ENCODE assay signal across 7 cellular contexts in genomic region chr1:63774617-63775417, GRCh38. TPM values are rescaled to one million over a fixed set of nuclear protein-coding genes. Genes with fewer than 3 reads are reported as not detected.
A peak's percentile ranks its signal among the peaks of the same experiment; 100 is the strongest.
DNase-seq lines count a peak whose midpoint lies in the region; ATAC-seq lines count a peak whose summit lies in the region.

No MANE protein-coding gene starts in this region.

- CTCF ChIA-PET in activated CD8-positive, alpha-beta T cell treated with anti-CD3 and anti-CD28 coated beads, Interleukin-2, amount 10 ng/mL, durations not matched to agents 7 days and 5 days (lab: Charles Lee): interaction anchor here (1.8 kb wide), 1 partner anchor 83 kb away, joined by 5 read pairs; no protein-coding TSS in a partner anchor

- H3K4me1 ChIP-seq in neuron (ENCODE audit: insufficient read depth, low read length): peaks cover 18% of the 10 kb centered on the region

- peaks cover 65% of the 10 kb centered on the region for H3K27me3 Mint-ChIP-seq in activated CD8-positive, alpha-beta T cell treated with anti-CD3 and anti-CD28 coated beads, Interleukin-2, amount 10 ng/mL, durations not matched to agents 7 days and 5 days (ENCODE audit: low read depth)

- no peaks in the 10 kb centered on the region for H3K36me3 Mint-ChIP-seq in activated CD8-positive, alpha-beta T cell treated with anti-CD3 and anti-CD28 coated beads, Interleukin-2, amount 10 ng/mL, durations not matched to agents 7 days and 5 days (ENCODE audit: low read depth)

- peak; percentile 11 for ATAC-seq in HG02981 (IDR thresholded peaks at IDR 0.05; ENCODE audit: unreplicated experiment)
- ATAC-seq in activated CD8-positive, alpha-beta T cell treated with anti-CD3 and anti-CD28 coated beads, Interleukin-2, amount 10 ng/mL, durations not matched to agents 7 days and 5 days: peak; percentile 16

- peaks cover 17% of the 10 kb centered on the region for H3K4me1 Mint-ChIP-seq in activated CD8-positive, alpha-beta T cell treated with anti-CD3 and anti-CD28 coated beads, Interleukin-2, amount 10 ng/mL, durations not matched to agents 7 days and 5 days (ENCODE audit: low read depth)

- H3K27me3 ChIP-seq in neuron (ENCODE audit: insufficient read depth, low read length): peaks cover 19% of the 10 kb centered on the region

- peak overlapping the region; percentile 42 for H3K4me3 Mint-ChIP-seq in activated CD8-positive, alpha-beta T cell treated with anti-CD3 and anti-CD28 coated beads, Interleukin-2, amount 10 ng/mL, durations not matched to agents 7 days and 5 days

- no peak overlapping the region for H3K27ac Mint-ChIP-seq in activated CD8-positive, alpha-beta T cell treated with anti-CD3 and anti-CD28 coated beads, Interleukin-2, amount 10 ng/mL, durations not matched to agents 7 days and 5 days

- H2AFZ ChIP-seq in neuron (ENCODE audit: low read depth, low read length): peak overlapping the region; percentile 92

- POLR2A ChIA-PET in activated CD8-positive, alpha-beta T cell treated with anti-CD3 and anti-CD28 coated beads, Interleukin-2, amount 10 ng/mL, durations not matched to agents 7 days and 5 days (lab: Charles Lee): no interaction called here

- DNase-seq in activated CD8-positive, alpha-beta T cell treated with anti-CD3 and anti-CD28 coated beads, Interleukin-2, amount 10 ng/mL, durations not matched to agents 7 days and 5 days: no peak
- DNase-seq in glomerular visceral epithelial cell (ENCODE audit: extremely low spot score): peak; percentile 57
- no peak for DNase-seq in CD1c-positive myeloid dendritic cell (ENCODE audit: extremely low spot score)
- DNase-seq in Kasumi-1 (lab: John Stamatoyannopoulos, UW): no peak

- no peaks in the 10 kb centered on the region for H3K9me3 ChIP-seq in neuron (ENCODE audit: low read length)

- H3K4me3 ChIP-seq in GM08714 (ENCODE audit: low read length): peak overlapping the region; percentile 56
- peak overlapping the region; percentile 60 for H3K4me3 ChIP-seq in neuron (ENCODE audit: low read length)

- no peaks in the 10 kb centered on the region for H3K9me3 Mint-ChIP-seq in activated CD8-positive, alpha-beta T cell treated with anti-CD3 and anti-CD28 coated beads, Interleukin-2, amount 10 ng/mL, durations not matched to agents 7 days and 5 days (ENCODE audit: insufficient read depth)

- no peaks in the 10 kb centered on the region for H3K36me3 ChIP-seq in neuron (ENCODE audit: insufficient read depth, low read length)

RNA-seq across cellular contexts. Expression of gene ROR1, which starts 1.0 kb away (rescaled TPM):
- total RNA-seq in activated CD8-positive, alpha-beta T cell treated with anti-CD3 and anti-CD28 coated beads, Interleukin-2, amount 10 ng/mL, durations not matched to agents 7 days and 5 days: not detected
